8 cellular contexts compared by ENCODE assay signal in the genomic region with DNA sequence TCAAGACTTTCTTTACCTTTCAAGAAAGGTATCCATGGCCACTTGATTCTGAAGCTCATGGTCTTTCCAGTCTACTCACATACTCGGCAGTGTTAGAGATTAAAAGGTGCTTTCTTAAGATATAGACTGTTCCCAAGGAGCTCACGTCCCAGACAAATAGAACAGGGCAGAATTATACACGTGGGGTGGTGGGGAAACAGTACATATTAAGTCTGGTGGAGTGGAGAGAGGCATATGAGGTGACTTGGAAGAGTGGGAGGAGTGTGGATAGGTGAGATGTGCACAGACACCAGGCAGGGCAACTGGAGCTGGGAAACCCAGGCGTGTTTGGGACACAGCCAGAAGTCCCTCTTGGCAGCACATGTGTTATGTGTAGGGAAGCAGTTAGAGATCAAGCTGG. TPM values are rescaled to one million over a fixed set of nuclear protein-coding genes. Genes with fewer than 3 reads are reported as not detected.
"Had no signal": no experiment of that assay in that cellular context is flagged by ENCODE, and none has a peak within 500 bp of the region (broad histone marks: within the 10 kb centered on the region; RNA-seq: fewer than 3 reads in every experiment).

No MANE protein-coding gene starts in this region.

RNA-seq across cellular contexts. Expression of gene OR11H12, which starts 37.9 kb away (rescaled TPM):
- total RNA-seq: OCI-LY7, PC-3, PC-9, Peyer's patch, Right ventricle myocardium superior, SJCRH30, SJSA1, SK-MEL-5 had no signal
